8 cellular contexts compared by ENCODE assay signal in genomic region chr17:60036796-60037677, GRCh38. TPM values are rescaled to one million over a fixed set of nuclear protein-coding genes. Genes with fewer than 3 reads are reported as not detected.
A peak's percentile ranks its signal among the peaks of the same experiment; 100 is the strongest.
DNase-seq lines count a peak whose midpoint lies in the region; ATAC-seq and TF ChIP-seq lines count a peak whose summit lies in the region.

No MANE protein-coding gene starts in this region.

- H3K9ac ChIP-seq in colonic mucosa (ENCODE audit: low read depth in 2 of 2, low read length in 2 of 2) (no peak overlapping the region), liver (ENCODE audit: low read depth in 1 of 2, low read length in 2 of 2) (no peak overlapping the region)

- ATAC-seq in HG03139 (IDR thresholded peaks at IDR 0.05; ENCODE audit: unreplicated experiment) (peak; percentile 77), HG03378 (IDR thresholded peaks at IDR 0.05; ENCODE audit: unreplicated experiment) (no peak)

- peak; percentile 69 to 86 for TF ChIP-seq RAD21 in liver (IDR thresholded peaks at IDR 0.05)

- H3K4me1 ChIP-seq in colonic mucosa, result no peaks in the 10 kb centered on the region
- no peaks in the 10 kb centered on the region for H3K4me1 ChIP-seq in liver (ENCODE audit: control insufficient read depth in 4 of 4, insufficient read depth in 4 of 4, low read length in 3 of 4)

- H3K27me3 ChIP-seq in colonic mucosa (no peaks in the 10 kb centered on the region), liver (ENCODE audit: control insufficient read depth in 4 of 4, insufficient read depth in 4 of 4, low read length in 3 of 4) (no peaks in the 10 kb centered on the region)

- no peaks in the 10 kb centered on the region for H3K36me3 ChIP-seq in colonic mucosa
- peaks cover 0 to 1% (median 0%) of the 10 kb centered on the region in 4 donors for H3K36me3 ChIP-seq in liver (ENCODE audit: control insufficient read depth in 4 of 4, insufficient read depth in 3 of 4, low read depth in 1 of 4, low read length in 3 of 4)

- no peak overlapping the region for H3K27ac ChIP-seq in colonic mucosa
- H3K27ac ChIP-seq in liver (ENCODE audit: low read depth in 1 of 2, low read length in 2 of 2), result no peak overlapping the region

- 30% methylated on average over 20 of the region's 20 CpGs for WGBS in liver

- intact Hi-C loops in colonic mucosa (cut with DNase I), result loop anchor here (5.0 kb wide), 1 partner anchor 120 kb away; no protein-coding TSS in a partner anchor

- peak; percentile 82 for TF ChIP-seq CTCF in colonic mucosa (IDR thresholded peaks at IDR 0.05)
- peak; percentile 81 for TF ChIP-seq CTCF in liver (IDR thresholded peaks at IDR 0.05; ENCODE audit: low read depth, low read length, missing input control)

- H3K9me3 ChIP-seq in colonic mucosa (no peaks in the 10 kb centered on the region), liver (ENCODE audit: control insufficient read depth in 4 of 4, low read length in 3 of 4) (no peaks in the 10 kb centered on the region)

- DNase-seq in GM04504 (ENCODE audit: low read depth), result peak; percentile 23
- DNase-seq in NCI-H510A (lab: John Stamatoyannopoulos, UW), result peak; percentile 89
- peak; percentile 84 for DNase-seq in activated CD4-positive, alpha-beta T cell treated with anti-CD3 and anti-CD28 coated beads for 48 hours
- peak; percentile 69 for DNase-seq in colonic mucosa
- DNase-seq in stimulated activated CD4-positive, alpha-beta T cell treated with anti-CD3 and anti-CD28 coated beads, Interleukin-4, amount 100 ng/mL, for 48 hours (ENCODE audit: low read depth in 2 of 2), result peak; percentile 55 to 60

- H3K4me3 ChIP-seq in colonic mucosa (no peak overlapping the region), liver (ENCODE audit: low read depth in 1 of 3, low read length in 3 of 3) (no peak overlapping the region)

TF ChIP-seq in liver, 16 proteins besides CTCF, POLR2A, EP300 and RAD21:
- TF ChIP-seq EGR1 (IDR thresholded peaks at IDR 0.05; ENCODE audit: low read depth in 2 of 2) (no peak), NR2F2 (IDR thresholded peaks at IDR 0.05) (no peak), JUND (IDR thresholded peaks at IDR 0.05) (no peak), SP1 (IDR thresholded peaks at IDR 0.05) (no peak), TAF1 (conservative IDR thresholded peaks at IDR 0.05) (no peak), GABPA (IDR thresholded peaks at IDR 0.05 in 1 of 2, conservative IDR thresholded peaks at IDR 0.05 in 1 of 2) (no peak)
- TF ChIP-seq, protein P1, sequence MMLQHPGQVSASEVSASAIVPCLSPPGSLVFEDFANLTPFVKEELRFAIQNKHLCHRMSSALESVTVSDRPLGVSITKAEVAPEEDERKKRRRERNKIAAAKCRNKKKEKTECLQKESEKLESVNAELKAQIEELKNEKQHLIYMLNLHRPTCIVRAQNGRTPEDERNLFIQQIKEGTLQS (IDR thresholded peaks at IDR 0.05), result no peak
- TF ChIP-seq, protein P2, sequence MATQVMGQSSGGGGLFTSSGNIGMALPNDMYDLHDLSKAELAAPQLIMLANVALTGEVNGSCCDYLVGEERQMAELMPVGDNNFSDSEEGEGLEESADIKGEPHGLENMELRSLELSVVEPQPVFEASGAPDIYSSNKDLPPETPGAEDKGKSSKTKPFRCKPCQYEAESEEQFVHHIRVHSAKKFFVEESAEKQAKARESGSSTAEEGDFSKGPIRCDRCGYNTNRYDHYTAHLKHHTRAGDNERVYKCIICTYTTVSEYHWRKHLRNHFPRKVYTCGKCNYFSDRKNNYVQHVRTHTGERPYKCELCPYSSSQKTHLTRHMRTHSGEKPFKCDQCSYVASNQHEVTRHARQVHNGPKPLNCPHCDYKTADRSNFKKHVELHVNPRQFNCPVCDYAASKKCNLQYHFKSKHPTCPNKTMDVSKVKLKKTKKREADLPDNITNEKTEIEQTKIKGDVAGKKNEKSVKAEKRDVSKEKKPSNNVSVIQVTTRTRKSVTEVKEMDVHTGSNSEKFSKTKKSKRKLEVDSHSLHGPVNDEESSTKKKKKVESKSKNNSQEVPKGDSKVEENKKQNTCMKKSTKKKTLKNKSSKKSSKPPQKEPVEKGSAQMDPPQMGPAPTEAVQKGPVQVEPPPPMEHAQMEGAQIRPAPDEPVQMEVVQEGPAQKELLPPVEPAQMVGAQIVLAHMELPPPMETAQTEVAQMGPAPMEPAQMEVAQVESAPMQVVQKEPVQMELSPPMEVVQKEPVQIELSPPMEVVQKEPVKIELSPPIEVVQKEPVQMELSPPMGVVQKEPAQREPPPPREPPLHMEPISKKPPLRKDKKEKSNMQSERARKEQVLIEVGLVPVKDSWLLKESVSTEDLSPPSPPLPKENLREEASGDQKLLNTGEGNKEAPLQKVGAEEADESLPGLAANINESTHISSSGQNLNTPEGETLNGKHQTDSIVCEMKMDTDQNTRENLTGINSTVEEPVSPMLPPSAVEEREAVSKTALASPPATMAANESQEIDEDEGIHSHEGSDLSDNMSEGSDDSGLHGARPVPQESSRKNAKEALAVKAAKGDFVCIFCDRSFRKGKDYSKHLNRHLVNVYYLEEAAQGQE (IDR thresholded peaks at IDR 0.05), result no peak

RNA-seq across cellular contexts. Expression of gene HEATR6, which starts 41.7 kb away (rescaled TPM):
- total RNA-seq in colonic mucosa (10 to 100 TPM in 1 of 2 donors, 1 to 10 TPM in 1; 9.7 to 12.0 TPM), liver (1 to 10 TPM; 5.4 to 5.6 TPM)
- polyA plus RNA-seq in liver, result 1 to 10 TPM; 2.4 to 2.8 TPM

Comparison
In these comparisons a context has a peak if more than half of its experiments do, and no peak if none do; other contexts are left out.
1. DNase-seq: peak in every context shown above with its lines; median percentile 89 in NCI-H510A; 84 in activated CD4-positive, alpha-beta T cell treated with anti-CD3 and anti-CD28 coated beads for 48 hours; 69 in colonic mucosa; 58 in stimulated activated CD4-positive, alpha-beta T cell treated with anti-CD3 and anti-CD28 coated beads, Interleukin-4, amount 100 ng/mL, for 48 hours; 23 in GM04504.